8 cellular contexts compared by ENCODE assay signal in genomic region chr1:43358746-43359693, GRCh38. TPM values are rescaled to one million over a fixed set of nuclear protein-coding genes. Genes with fewer than 3 reads are reported as not detected.
DNase-seq lines count a peak whose midpoint lies in the region; ATAC-seq and TF ChIP-seq lines count a peak whose summit lies in the region.

Gene CDC20 (plus strand): TSS chr1:43358981. CDS start chr1:43359216, 235 bp downstream.

- peaks cover 6% of the 10 kb centered on the region for H3K36me3 ChIP-seq in CD8-positive, alpha-beta T cell (ENCODE audit: insufficient read depth, low read length)
- peaks cover 5 to 27% of the 10 kb centered on the region in 2 donors for H3K36me3 ChIP-seq in lung (ENCODE audit: control insufficient read depth in 2 of 2, insufficient read depth in 2 of 2, low read length in 2 of 2)

- peak; percentile 93 to 99 (median 97) for DNase-seq in CD8-positive, alpha-beta T cell
- DNase-seq in HS-27A (ENCODE audit: low read depth) (peak; percentile 98), NK-92 (lab: John Stamatoyannopoulos, UW; ENCODE audit: unreplicated experiment) (peak; percentile 83), lung (ENCODE audit: low spot score) (peak; percentile 100)
- peak; percentile 89 to 95 for DNase-seq in activated CD8-positive, alpha-beta memory T cell treated with anti-CD3 and anti-CD28 coated beads for 1 hour (ENCODE audit: extremely low read depth in 1 of 2, low read depth in 1 of 2)
- peak; percentile 98 for DNase-seq in effector CD4-positive, alpha-beta T cell
- DNase-seq in stimulated activated CD4-positive, alpha-beta T cell treated with anti-CD3 and anti-CD28 coated beads, TNF-alpha, amount 100 ng/mL, for 4 hours (ENCODE audit: low read depth in 3 of 3) = peak; percentile 94 to 98 (median 95)

- peaks cover 12% of the 10 kb centered on the region for H3K4me1 ChIP-seq in CD8-positive, alpha-beta T cell (ENCODE audit: insufficient read depth, low read length)
- peaks cover 0 to 6% of the 10 kb centered on the region in 2 donors for H3K4me1 ChIP-seq in lung (ENCODE audit: control insufficient read depth in 2 of 2, insufficient read depth in 2 of 2, low read length in 2 of 2)

- H3K9me3 Mint-ChIP-seq in CD8-positive, alpha-beta T cell = no peaks in the 10 kb centered on the region

- H3K4me3 ChIP-seq in CD8-positive, alpha-beta T cell (ENCODE audit: low read depth, low read length) = peak within 1 kb of the TSS; percentile 79
- H3K4me3 ChIP-seq in lung = peak within 1 kb of the TSS; percentile 70

- peaks cover 15% of the 10 kb centered on the region for H3K4me1 Mint-ChIP-seq in CD8-positive, alpha-beta T cell (ENCODE audit: low read depth)

- H3K27ac Mint-ChIP-seq in CD8-positive, alpha-beta T cell = peak within 1 kb of the TSS; percentile 87

- peak within 1 kb of the TSS; percentile 62 for H3K27ac ChIP-seq in CD8-positive, alpha-beta T cell (ENCODE audit: low read depth, low read length)
- peak within 1 kb of the TSS; percentile 98 to 99 for H3K27ac ChIP-seq in lung (ENCODE audit: low read depth in 1 of 2, low read length in 1 of 2)

- no peaks in the 10 kb centered on the region for H3K27me3 ChIP-seq in CD8-positive, alpha-beta T cell (ENCODE audit: insufficient read depth, low read length)
- no peaks in the 10 kb centered on the region for H3K27me3 ChIP-seq in lung (ENCODE audit: control insufficient read depth, insufficient read depth)

- no peaks in the 10 kb centered on the region for H3K27me3 Mint-ChIP-seq in CD8-positive, alpha-beta T cell (ENCODE audit: low read depth)

- H3K36me3 Mint-ChIP-seq in CD8-positive, alpha-beta T cell = peaks cover 27% of the 10 kb centered on the region

- TF ChIP-seq CTCF in CD8-positive, alpha-beta T cell (IDR thresholded peaks at IDR 0.05) = no peak
- no peak for TF ChIP-seq CTCF in lung (IDR thresholded peaks at IDR 0.05; ENCODE audit: control extremely low read depth, extremely low read depth)

- WGBS in lung, 2 donors = 3 to 4% methylated on average over 52 to 59 of the region's 59 CpGs

- ATAC-seq in CD8-positive, alpha-beta T cell = peak; percentile 98
- ATAC-seq in GM19467 (IDR thresholded peaks at IDR 0.05; ENCODE audit: unreplicated experiment) (peak; percentile 89), lung (ENCODE audit: insufficient read depth, low FRiP score) (peak; percentile 100)

- H3K9me3 ChIP-seq in CD8-positive, alpha-beta T cell (ENCODE audit: low read length) = no peaks in the 10 kb centered on the region
- no peaks in the 10 kb centered on the region for H3K9me3 ChIP-seq in lung (ENCODE audit: control insufficient read depth in 2 of 2, insufficient read depth in 1 of 2, low read length in 1 of 2)

- intact Hi-C loops in CD8-positive, alpha-beta T cell (cut with DNase I, micrococcal nuclease) = loop anchor here (1.0 to 10.0 kb wide), 12 partner anchors 9 to 996 kb away; partner anchors contain the start of genes CFAP57 (in 2 of the 2), EBNA1BP2 (in 2 of the 2), ELOVL1 (in 2 of the 2) and IPO13 (in 2 of the 2)

- CTCF ChIA-PET in CD8-positive, alpha-beta T cell (lab: Charles Lee) = interaction anchor here (1.1 to 1.6 kb wide), 5 partner anchors 9 to 132 kb away, joined by 3 to 9 read pairs (median 5); partner anchors contain the start of genes ELOVL1, MED8 and SZT2

- POLR2A ChIA-PET in CD8-positive, alpha-beta T cell (lab: Charles Lee) = interaction anchor here (0.9 to 2.6 kb wide), 3 partner anchors 9 to 31 kb away, joined by 3 to 16 read pairs (median 8); partner anchors contain the start of genes ELOVL1, MED8 and SZT2

- H3K4me3 Mint-ChIP-seq in CD8-positive, alpha-beta T cell = peak within 1 kb of the TSS; percentile 89

RNA-seq across cellular contexts. Expression of gene CDC20, which starts in this region (rescaled TPM):
- total RNA-seq in CD8-positive, alpha-beta T cell = 1 to 10 TPM in 1 of 2 experiments, under 1 TPM in 1; 0.92 to 1.3 TPM
- 1 to 10 TPM; 4.8 to 6.1 TPM for total RNA-seq in lung
- polyA plus RNA-seq in lung = 1 to 10 TPM; 3.6 to 5.6 TPM

Comparison
In these comparisons a context has a peak if more than half of its experiments do, and no peak if none do; other contexts are left out.
1. Peak in every context shown above with its lines: DNase-seq, ATAC-seq, H3K4me3 ChIP-seq and H3K27ac ChIP-seq.